ENCODE assay signal across 8 cellular contexts in the genomic region with DNA sequence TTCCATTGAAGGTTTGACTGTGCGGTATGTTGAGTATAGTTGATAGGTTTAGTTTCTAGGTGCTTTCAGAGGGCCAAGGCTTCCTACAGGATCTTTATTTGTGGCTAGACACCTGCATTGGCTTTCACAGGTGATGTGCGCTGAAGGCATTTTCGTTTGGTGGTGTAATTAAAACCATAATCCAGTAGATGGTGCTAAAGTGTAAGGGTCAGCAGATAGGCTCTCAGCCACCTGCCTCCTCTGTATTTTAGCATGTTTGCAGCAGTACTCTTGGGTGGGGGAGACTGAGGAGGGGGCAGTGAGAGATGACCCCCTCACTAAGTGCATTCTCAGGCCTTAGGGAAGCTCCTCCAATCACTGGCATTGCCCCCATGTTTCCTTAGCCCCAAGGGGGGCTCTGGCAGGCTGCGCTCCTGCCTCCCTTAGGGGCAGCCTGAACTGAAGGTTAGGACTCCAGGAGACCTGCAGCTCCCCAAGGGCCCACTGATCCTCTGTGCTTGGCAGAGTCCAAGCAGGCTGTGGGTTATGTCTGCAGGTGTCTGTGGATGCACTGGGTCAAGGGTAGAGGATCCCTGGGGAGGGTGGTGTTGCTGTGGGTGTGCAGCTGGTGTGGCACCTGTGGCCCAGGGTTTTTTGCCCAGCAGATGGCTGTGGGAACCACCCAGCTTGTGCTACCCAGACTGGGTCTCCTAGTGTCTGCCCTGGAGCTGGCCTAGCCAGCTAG. TPM values are rescaled to one million over a fixed set of nuclear protein-coding genes. Genes with fewer than 3 reads are reported as not detected.
DNase-seq lines count a peak whose midpoint lies in the region; ATAC-seq and TF ChIP-seq lines count a peak whose summit lies in the region.

No MANE protein-coding gene starts in this region.

- no peak overlapping the region for H2AFZ ChIP-seq in trophoblast cell (ENCODE audit: insufficient read depth, low read length, poor library complexity)

- no peak overlapping the region for H4K91ac ChIP-seq in trophoblast cell (ENCODE audit: low read depth, low read length)

- no peak overlapping the region for H4K12ac ChIP-seq in trophoblast cell (ENCODE audit: low read depth, low read length)

- H3K23ac ChIP-seq in trophoblast cell (ENCODE audit: low read length) = no peak overlapping the region

- H3K9me3 ChIP-seq in breast epithelium (peaks cover 0 to 8% of the 10 kb centered on the region in 2 donors), trophoblast cell (ENCODE audit: insufficient read depth, low read depth, low read length) (no peaks in the 10 kb centered on the region)

- no peak overlapping the region for H3K4me2 ChIP-seq in trophoblast cell (ENCODE audit: low read length)

- H2BK12ac ChIP-seq in trophoblast cell (ENCODE audit: low read length) = no peak overlapping the region

- no peak overlapping the region for H4K8ac ChIP-seq in trophoblast cell (ENCODE audit: low read depth, low read length)

- no peak overlapping the region for H2BK5ac ChIP-seq in trophoblast cell (ENCODE audit: low read depth, low read length, poor library complexity)

- TF ChIP-seq POLR2A in breast epithelium (IDR thresholded peaks at IDR 0.05) = no peak

- no peak overlapping the region for H3K14ac ChIP-seq in trophoblast cell (ENCODE audit: low read length)

- H3K79me2 ChIP-seq in trophoblast cell (ENCODE audit: control insufficient read depth, insufficient read depth, low read length, poor library complexity) = no peaks in the 10 kb centered on the region

- H3K4me1 ChIP-seq in breast epithelium = no peaks in the 10 kb centered on the region
- H3K4me1 ChIP-seq in trophoblast cell (ENCODE audit: control insufficient read depth in 1 of 2, insufficient read depth in 2 of 2, low read length in 2 of 2) = no peaks in the 10 kb centered on the region

- CTCF ChIA-PET in MCF 10A (lab: Yijun Ruan, JAX) = interaction anchor here (0.6 to 3.8 kb wide), 36 partner anchors 8 to 1812 kb away, joined by 3 to 21 read pairs (median 3); no protein-coding TSS in a partner anchor

- H3K27ac Mint-ChIP-seq in MCF 10A (ENCODE audit: low read depth, unreplicated experiment) = no peak overlapping the region

- no peak overlapping the region for H3K18ac ChIP-seq in trophoblast cell (ENCODE audit: low read length)

- H3K27ac ChIP-seq in breast epithelium (no peak overlapping the region), dorsolateral prefrontal cortex (no peak overlapping the region), trophoblast cell (ENCODE audit: low read depth, low read length) (no peak overlapping the region)

- no peaks in the 10 kb centered on the region for H3K27me3 Mint-ChIP-seq in MCF 10A (ENCODE audit: insufficient read depth, unreplicated experiment)

- no TSS peak for BruUV-seq in MCF 10A (replicated peaks; lab: Mats Ljungman, UMichigan)

- no peaks in the 10 kb centered on the region for H3K9me3 Mint-ChIP-seq in MCF 10A (ENCODE audit: unreplicated experiment)

- H3K4me3 ChIP-seq in breast epithelium (no peak overlapping the region), dorsolateral prefrontal cortex (no peak overlapping the region), trophoblast cell (ENCODE audit: low read depth, low read length) (no peak overlapping the region)

- H3K4ac ChIP-seq in trophoblast cell (ENCODE audit: low read depth, low read length) = no peak overlapping the region

- TF ChIP-seq CTCF in MCF 10A (IDR thresholded peaks at IDR 0.05; ENCODE audit: unreplicated experiment) (peak; percentile 75), breast epithelium (IDR thresholded peaks at IDR 0.05) (peak in 1 of 3 donors; percentile 26), dorsolateral prefrontal cortex (IDR thresholded peaks at IDR 0.05 in 54 of 56, conservative IDR thresholded peaks at IDR 0.05 in 2 of 56; ENCODE audit: low read depth in 1 of 56, partially characterized antibody in 56 of 56) (peak in 42 of 56 donors; percentile 8 to 61 (median 38))

- DNase-seq in MCF 10A (ENCODE audit: unreplicated experiment) (peak; percentile 56), breast epithelium (ENCODE audit: low spot score in 2 of 2) (no peak), NCI-H460 (ENCODE audit: extremely low read depth, low read depth) (peak; percentile 8), dorsolateral prefrontal cortex (no peak), trophoblast cell (peak; percentile 5 to 82), glomerular visceral epithelial cell (ENCODE audit: extremely low spot score) (no peak), COLO668 (lab: John Stamatoyannopoulos, UW; ENCODE audit: unreplicated experiment) (no peak)

- H3K4me3 Mint-ChIP-seq in MCF 10A (ENCODE audit: unreplicated experiment) = no peak overlapping the region

- H3K36me3 ChIP-seq in breast epithelium = no peaks in the 10 kb centered on the region
- H3K36me3 ChIP-seq in trophoblast cell (ENCODE audit: control insufficient read depth in 1 of 2, insufficient read depth in 2 of 2, low read length in 2 of 2) = no peaks in the 10 kb centered on the region

- intact Hi-C loops in MCF 10A (cut with micrococcal nuclease) = loop anchor here (2.0 to 5.0 kb wide), 4 partner anchors 628 to 1326 kb away; no protein-coding TSS in a partner anchor
- intact Hi-C loops in breast epithelium (cut with DNase I; ENCODE audit: low total_unique reads) = no loop called here
- intact Hi-C loops in dorsolateral prefrontal cortex (cut with DNase I) = no loop called here

- H2BK120ac ChIP-seq in trophoblast cell (ENCODE audit: insufficient read depth, low read length, poor library complexity) = no peak overlapping the region

- no peak overlapping the region for H3K9ac ChIP-seq in trophoblast cell (ENCODE audit: low read length)

- no peaks in the 10 kb centered on the region for H3K79me1 ChIP-seq in trophoblast cell (ENCODE audit: low read length)

- no peak for ATAC-seq in GM18858 (IDR thresholded peaks at IDR 0.05; ENCODE audit: unreplicated experiment)

- H3K36me3 Mint-ChIP-seq in MCF 10A (ENCODE audit: insufficient read depth, unreplicated experiment) = no peaks in the 10 kb centered on the region

- no CpG with 5 or more reads among the region's 4 CpGs for WGBS in trophoblast cell (ENCODE audit: extremely low coverage, insufficient coverage, insufficient read length)

- POLR2A ChIA-PET in MCF 10A (lab: Yijun Ruan, JAX) = no interaction called here

- H3K4me1 Mint-ChIP-seq in MCF 10A (ENCODE audit: insufficient read depth, unreplicated experiment) = no peaks in the 10 kb centered on the region

- H3K27me3 ChIP-seq in breast epithelium (no peaks in the 10 kb centered on the region), dorsolateral prefrontal cortex (peaks cover 0 to 13% (median 0%) of the 10 kb centered on the region in 45 donors), trophoblast cell (ENCODE audit: insufficient read depth, low read length) (no peaks in the 10 kb centered on the region)

- no peak overlapping the region for H2AK5ac ChIP-seq in trophoblast cell (ENCODE audit: low read length)

RNA-seq across cellular contexts. Expression of a gene that starts 23.4 kb away (rescaled TPM):
- total RNA-seq in MCF 10A (2022) (9.6 and 12.6 TPM in 2 replicates), breast epithelium (1 to 10 TPM; 3.7 to 9.2 (median 8.8) TPM), dorsolateral prefrontal cortex (10 to 100 TPM; 17.5 to 48.0 (median 33.0) TPM)
- 5.5 and 6.5 TPM in 2 replicates for total RNA-seq in NCI-H460 (2014; rRNA removed; shearing (Covaris generic))
- polyA plus RNA-seq in NCI-H460 (2014; cell fraction: nucleus; rRNA removed) = 24.1 and 29.6 TPM in 2 replicates
- polyA plus RNA-seq in trophoblast cell (2013) = 2.0 and 2.1 TPM in 2 replicates

RNA-seq across cellular contexts. Expression of a gene that starts 33.2 kb away (rescaled TPM):
- total RNA-seq in MCF 10A (2022) (not detected in 2 replicates), breast epithelium (not detected), dorsolateral prefrontal cortex (1 to 10 TPM in 10 of 120 experiments, under 1 TPM in 103, not detected in 7; 0.10 to 1.4 (median 0.48) TPM)
- not detected in 2 replicates for total RNA-seq in NCI-H460 (2014; rRNA removed; shearing (Covaris generic))
- not detected in 2 replicates for polyA plus RNA-seq in NCI-H460 (2014; cell fraction: nucleus; rRNA removed)
- not detected in 2 replicates for polyA plus RNA-seq in trophoblast cell (2013)

Comparison
In these comparisons a context has a peak if more than half of its experiments do, and no peak if none do; other contexts are left out.
1. DNase-seq: peak in MCF 10A (single experiment), NCI-H460 (single experiment) and trophoblast cell (2 of 2); none in breast epithelium (0 of 2), dorsolateral prefrontal cortex (0 of 10), glomerular visceral epithelial cell (single experiment) and COLO668 (single experiment).